2 cellular contexts compared by ENCODE assay signal in genomic region chr10:96647466-96647865, GRCh38.
TF ChIP-seq lines count a peak whose summit lies in the region.

No MANE protein-coding gene starts in this region.

TF ChIP-seq in liver, 16 proteins besides CTCF, POLR2A, EP300 and RAD21 (continued from another document):
- TF ChIP-seq ATF3 (IDR thresholded peaks at IDR 0.05) = no peak
- TF ChIP-seq ZBTB33 (IDR thresholded peaks at IDR 0.05) = no peak
- TF ChIP-seq FOXA2 (IDR thresholded peaks at IDR 0.05) = no peak
- TF ChIP-seq TAF1 (conservative IDR thresholded peaks at IDR 0.05) = no peak
- TF ChIP-seq NR2F2 (IDR thresholded peaks at IDR 0.05) = no peak
- TF ChIP-seq JUND (IDR thresholded peaks at IDR 0.05) = no peak
- TF ChIP-seq REST (IDR thresholded peaks at IDR 0.05) = no peak
- no peak for TF ChIP-seq RXRA (IDR thresholded peaks at IDR 0.05)
- no peak for TF ChIP-seq EGR1 (IDR thresholded peaks at IDR 0.05; ENCODE audit: low read depth in 2 of 2)
TF ChIP-seq in liver: peak in this region for 0.

TF ChIP-seq in HepG2, 621 proteins besides CTCF, POLR2A, EP300 and RAD21 (continued from another document):
- no peak for TF ChIP-seq ZBTB33 (CRISPR knock-in tag; IDR thresholded peaks at IDR 0.05)
